In the genomic region with DNA sequence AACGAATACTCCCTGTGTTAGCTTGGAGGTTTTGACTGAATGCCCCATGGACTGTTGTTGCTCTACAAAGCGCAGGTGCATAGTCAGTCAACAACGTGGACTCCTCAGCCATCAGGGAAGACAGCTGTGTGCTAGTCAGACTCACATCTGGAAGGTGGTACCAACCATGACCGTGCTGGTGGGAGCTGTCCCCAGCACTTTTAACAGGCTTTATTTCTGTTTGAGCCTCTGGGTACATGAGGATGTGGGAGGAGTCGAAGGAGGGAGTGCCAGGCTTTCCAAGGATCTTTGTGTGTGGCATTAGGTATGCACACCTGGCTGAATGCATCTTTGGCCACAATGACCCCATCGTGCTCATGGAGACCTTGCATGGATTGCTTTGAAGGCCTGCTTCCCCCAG, we compare ENCODE assay signal across 3 cellular contexts.
TF ChIP-seq lines count a peak whose summit lies in the region.

No MANE protein-coding gene starts in this region.

TF ChIP-seq in SK-N-SH, 30 proteins besides CTCF, POLR2A, EP300 and RAD21:
- TF ChIP-seq, protein P1, sequence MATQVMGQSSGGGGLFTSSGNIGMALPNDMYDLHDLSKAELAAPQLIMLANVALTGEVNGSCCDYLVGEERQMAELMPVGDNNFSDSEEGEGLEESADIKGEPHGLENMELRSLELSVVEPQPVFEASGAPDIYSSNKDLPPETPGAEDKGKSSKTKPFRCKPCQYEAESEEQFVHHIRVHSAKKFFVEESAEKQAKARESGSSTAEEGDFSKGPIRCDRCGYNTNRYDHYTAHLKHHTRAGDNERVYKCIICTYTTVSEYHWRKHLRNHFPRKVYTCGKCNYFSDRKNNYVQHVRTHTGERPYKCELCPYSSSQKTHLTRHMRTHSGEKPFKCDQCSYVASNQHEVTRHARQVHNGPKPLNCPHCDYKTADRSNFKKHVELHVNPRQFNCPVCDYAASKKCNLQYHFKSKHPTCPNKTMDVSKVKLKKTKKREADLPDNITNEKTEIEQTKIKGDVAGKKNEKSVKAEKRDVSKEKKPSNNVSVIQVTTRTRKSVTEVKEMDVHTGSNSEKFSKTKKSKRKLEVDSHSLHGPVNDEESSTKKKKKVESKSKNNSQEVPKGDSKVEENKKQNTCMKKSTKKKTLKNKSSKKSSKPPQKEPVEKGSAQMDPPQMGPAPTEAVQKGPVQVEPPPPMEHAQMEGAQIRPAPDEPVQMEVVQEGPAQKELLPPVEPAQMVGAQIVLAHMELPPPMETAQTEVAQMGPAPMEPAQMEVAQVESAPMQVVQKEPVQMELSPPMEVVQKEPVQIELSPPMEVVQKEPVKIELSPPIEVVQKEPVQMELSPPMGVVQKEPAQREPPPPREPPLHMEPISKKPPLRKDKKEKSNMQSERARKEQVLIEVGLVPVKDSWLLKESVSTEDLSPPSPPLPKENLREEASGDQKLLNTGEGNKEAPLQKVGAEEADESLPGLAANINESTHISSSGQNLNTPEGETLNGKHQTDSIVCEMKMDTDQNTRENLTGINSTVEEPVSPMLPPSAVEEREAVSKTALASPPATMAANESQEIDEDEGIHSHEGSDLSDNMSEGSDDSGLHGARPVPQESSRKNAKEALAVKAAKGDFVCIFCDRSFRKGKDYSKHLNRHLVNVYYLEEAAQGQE (IDR thresholded peaks at IDR 0.05; ENCODE audit: low read depth, low read length) = 0 out of 2 replicates have a peak, but pooled peaks have one; percentile 16
- no peak for TF ChIP-seq FOXM1 (IDR thresholded peaks at IDR 0.05; ENCODE audit: low read depth)
- no peak for TF ChIP-seq SIN3A (IDR thresholded peaks at IDR 0.05; ENCODE audit: borderline replicate concordance, low read depth, low read length)
- no peak for TF ChIP-seq TEAD4 (IDR thresholded peaks at IDR 0.05; ENCODE audit: borderline replicate concordance, insufficient read depth)
- no peak for TF ChIP-seq NRF1 (IDR thresholded peaks at IDR 0.05; ENCODE audit: low read depth, low read length)
- TF ChIP-seq, protein P2, sequence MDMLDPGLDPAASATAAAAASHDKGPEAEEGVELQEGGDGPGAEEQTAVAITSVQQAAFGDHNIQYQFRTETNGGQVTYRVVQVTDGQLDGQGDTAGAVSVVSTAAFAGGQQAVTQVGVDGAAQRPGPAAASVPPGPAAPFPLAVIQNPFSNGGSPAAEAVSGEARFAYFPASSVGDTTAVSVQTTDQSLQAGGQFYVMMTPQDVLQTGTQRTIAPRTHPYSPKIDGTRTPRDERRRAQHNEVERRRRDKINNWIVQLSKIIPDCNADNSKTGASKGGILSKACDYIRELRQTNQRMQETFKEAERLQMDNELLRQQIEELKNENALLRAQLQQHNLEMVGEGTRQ (IDR thresholded peaks at IDR 0.05; ENCODE audit: borderline replicate concordance, low read depth, low read length) = no peak
- TF ChIP-seq SMC3 (IDR thresholded peaks at IDR 0.05; ENCODE audit: low read depth, low read length) = no peak

TF ChIP-seq in SK-N-SH treated with all-trans-retinoic acid at 6 μM for 48 hours, 23 proteins besides CTCF, POLR2A, EP300 and RAD21:
- TF ChIP-seq, protein P3, sequence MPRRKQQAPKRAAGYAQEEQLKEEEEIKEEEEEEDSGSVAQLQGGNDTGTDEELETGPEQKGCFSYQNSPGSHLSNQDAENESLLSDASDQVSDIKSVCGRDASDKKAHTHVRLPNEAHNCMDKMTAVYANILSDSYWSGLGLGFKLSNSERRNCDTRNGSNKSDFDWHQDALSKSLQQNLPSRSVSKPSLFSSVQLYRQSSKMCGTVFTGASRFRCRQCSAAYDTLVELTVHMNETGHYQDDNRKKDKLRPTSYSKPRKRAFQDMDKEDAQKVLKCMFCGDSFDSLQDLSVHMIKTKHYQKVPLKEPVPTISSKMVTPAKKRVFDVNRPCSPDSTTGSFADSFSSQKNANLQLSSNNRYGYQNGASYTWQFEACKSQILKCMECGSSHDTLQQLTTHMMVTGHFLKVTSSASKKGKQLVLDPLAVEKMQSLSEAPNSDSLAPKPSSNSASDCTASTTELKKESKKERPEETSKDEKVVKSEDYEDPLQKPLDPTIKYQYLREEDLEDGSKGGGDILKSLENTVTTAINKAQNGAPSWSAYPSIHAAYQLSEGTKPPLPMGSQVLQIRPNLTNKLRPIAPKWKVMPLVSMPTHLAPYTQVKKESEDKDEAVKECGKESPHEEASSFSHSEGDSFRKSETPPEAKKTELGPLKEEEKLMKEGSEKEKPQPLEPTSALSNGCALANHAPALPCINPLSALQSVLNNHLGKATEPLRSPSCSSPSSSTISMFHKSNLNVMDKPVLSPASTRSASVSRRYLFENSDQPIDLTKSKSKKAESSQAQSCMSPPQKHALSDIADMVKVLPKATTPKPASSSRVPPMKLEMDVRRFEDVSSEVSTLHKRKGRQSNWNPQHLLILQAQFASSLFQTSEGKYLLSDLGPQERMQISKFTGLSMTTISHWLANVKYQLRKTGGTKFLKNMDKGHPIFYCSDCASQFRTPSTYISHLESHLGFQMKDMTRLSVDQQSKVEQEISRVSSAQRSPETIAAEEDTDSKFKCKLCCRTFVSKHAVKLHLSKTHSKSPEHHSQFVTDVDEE (CRISPR knock-in tag; IDR thresholded peaks at IDR 0.05) = no peak
- TF ChIP-seq ESRRG (CRISPR knock-in tag; IDR thresholded peaks at IDR 0.05) (no peak), ZFP30 (CRISPR knock-in tag; IDR thresholded peaks at IDR 0.05) (no peak), BACH2 (CRISPR knock-in tag; IDR thresholded peaks at IDR 0.05; ENCODE audit: borderline replicate concordance) (no peak), GLIS3 (CRISPR knock-in tag; IDR thresholded peaks at IDR 0.05) (no peak), ZC3H10 (CRISPR knock-in tag; IDR thresholded peaks at IDR 0.05) (no peak), ZNF8 (CRISPR knock-in tag; IDR thresholded peaks at IDR 0.05) (no peak), PPARA (CRISPR knock-in tag; IDR thresholded peaks at IDR 0.05; ENCODE audit: borderline replicate concordance) (no peak), ZFP3 (CRISPR knock-in tag; IDR thresholded peaks at IDR 0.05) (no peak)
- TF ChIP-seq, protein P4, sequence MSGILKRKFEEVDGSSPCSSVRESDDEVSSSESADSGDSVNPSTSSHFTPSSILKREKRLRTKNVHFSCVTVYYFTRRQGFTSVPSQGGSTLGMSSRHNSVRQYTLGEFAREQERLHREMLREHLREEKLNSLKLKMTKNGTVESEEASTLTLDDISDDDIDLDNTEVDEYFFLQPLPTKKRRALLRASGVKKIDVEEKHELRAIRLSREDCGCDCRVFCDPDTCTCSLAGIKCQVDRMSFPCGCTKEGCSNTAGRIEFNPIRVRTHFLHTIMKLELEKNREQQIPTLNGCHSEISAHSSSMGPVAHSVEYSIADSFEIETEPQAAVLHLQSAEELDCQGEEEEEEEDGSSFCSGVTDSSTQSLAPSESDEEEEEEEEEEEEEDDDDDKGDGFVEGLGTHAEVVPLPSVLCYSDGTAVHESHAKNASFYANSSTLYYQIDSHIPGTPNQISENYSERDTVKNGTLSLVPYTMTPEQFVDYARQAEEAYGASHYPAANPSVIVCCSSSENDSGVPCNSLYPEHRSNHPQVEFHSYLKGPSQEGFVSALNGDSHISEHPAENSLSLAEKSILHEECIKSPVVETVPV (CRISPR knock-in tag; IDR thresholded peaks at IDR 0.05) = no peak

TF ChIP-seq in GM12878, 131 proteins besides CTCF, POLR2A, EP300 and RAD21 (continued from another document):
- TF ChIP-seq, protein P1 (IDR thresholded peaks at IDR 0.05; ENCODE audit: low read depth, low read length) = peak; percentile 18; the same call in 1 of the 2 replicates
